In the genomic region with DNA sequence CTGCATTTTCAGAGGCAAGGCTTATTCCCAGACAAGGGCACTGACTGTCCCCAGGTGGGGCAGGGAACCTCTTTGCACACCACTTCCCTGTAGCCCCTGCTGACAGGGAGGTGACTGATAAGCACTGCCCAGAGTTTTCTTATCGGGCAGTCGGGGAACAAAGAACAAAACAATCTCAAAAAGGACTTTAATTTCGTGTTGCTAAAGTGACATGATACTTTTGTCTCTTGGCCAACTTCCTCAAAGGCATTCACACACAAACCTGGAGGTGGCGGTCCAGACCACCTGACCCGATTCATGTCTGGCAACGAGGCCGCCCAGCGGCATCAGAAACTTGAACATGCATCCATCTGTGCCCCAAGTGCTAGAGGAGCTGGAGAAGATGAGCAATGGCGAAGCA, we compare ENCODE assay signal across 13 cellular contexts. TPM values are rescaled to one million over a fixed set of nuclear protein-coding genes. Genes with fewer than 3 reads are reported as not detected.
DNase-seq lines count a peak whose midpoint lies in the region; ATAC-seq and TF ChIP-seq lines count a peak whose summit lies in the region.
"Had no signal": no experiment of that assay in that cellular context is flagged by ENCODE, and none has a peak within 500 bp of the region (broad histone marks: within the 10 kb centered on the region; RNA-seq: fewer than 3 reads in every experiment).

No MANE protein-coding gene starts in this region.

- H3K9me3 ChIP-seq in left lung, result no peaks in the 10 kb centered on the region

- peaks cover 6 to 67% of the 10 kb centered on the region in 2 donors for H3K4me1 ChIP-seq in left lung

- H3K27me3 Mint-ChIP-seq in activated naive CD8-positive, alpha-beta T cell, result no peaks in the 10 kb centered on the region
- no peaks in the 10 kb centered on the region for H3K27me3 Mint-ChIP-seq in activated naive CD8-positive, alpha-beta T cell treated with anti-CD3 and anti-CD28 coated beads, Interleukin-2, amount 50 U/mL, for 24 hours
- H3K27me3 Mint-ChIP-seq in activated naive CD8-positive, alpha-beta T cell treated with anti-CD3 and anti-CD28 coated beads for 36 hours, result no peaks in the 10 kb centered on the region
- no peaks in the 10 kb centered on the region for H3K27me3 Mint-ChIP-seq in type B pancreatic cell

- peaks cover 14% of the 10 kb centered on the region for H3K4me1 Mint-ChIP-seq in activated naive CD8-positive, alpha-beta T cell (ENCODE audit: low read depth)
- peaks cover 12% of the 10 kb centered on the region for H3K4me1 Mint-ChIP-seq in activated naive CD8-positive, alpha-beta T cell treated with anti-CD3 and anti-CD28 coated beads, Interleukin-2, amount 50 U/mL, for 24 hours
- H3K4me1 Mint-ChIP-seq in activated naive CD8-positive, alpha-beta T cell treated with anti-CD3 and anti-CD28 coated beads for 36 hours, result peaks cover 10% of the 10 kb centered on the region
- H3K4me1 Mint-ChIP-seq in type B pancreatic cell (ENCODE audit: unreplicated experiment), result peaks cover 20% of the 10 kb centered on the region

- no peak overlapping the region for H3K4me3 Mint-ChIP-seq in activated naive CD8-positive, alpha-beta T cell
- no peak overlapping the region for H3K4me3 Mint-ChIP-seq in activated naive CD8-positive, alpha-beta T cell treated with anti-CD3 and anti-CD28 coated beads, Interleukin-2, amount 50 U/mL, for 24 hours
- H3K4me3 Mint-ChIP-seq in activated naive CD8-positive, alpha-beta T cell treated with anti-CD3 and anti-CD28 coated beads for 36 hours, result no peak overlapping the region
- peak overlapping the region; percentile 35 for H3K4me3 Mint-ChIP-seq in type B pancreatic cell

- peak overlapping the region in 1 of 2 donors; percentile 91 for H3K27ac ChIP-seq in left lung
- H3K27ac ChIP-seq: SK-N-MC had no signal

- no peak overlapping the region for H3K4me3 ChIP-seq in left lung
- H3K4me3 ChIP-seq: SK-N-MC, skin epidermis had no signal

- peaks cover 0 to 79% of the 10 kb centered on the region in 2 donors for H3K36me3 ChIP-seq in left lung

- intact Hi-C loops in left lung (cut with DNase I), result no loop called here

- no peaks in the 10 kb centered on the region for H3K27me3 ChIP-seq in left lung

- peaks cover 2% of the 10 kb centered on the region for H3K36me3 Mint-ChIP-seq in activated naive CD8-positive, alpha-beta T cell
- peaks cover 25% of the 10 kb centered on the region for H3K36me3 Mint-ChIP-seq in activated naive CD8-positive, alpha-beta T cell treated with anti-CD3 and anti-CD28 coated beads, Interleukin-2, amount 50 U/mL, for 24 hours (ENCODE audit: low read depth)
- peaks cover 14% of the 10 kb centered on the region for H3K36me3 Mint-ChIP-seq in activated naive CD8-positive, alpha-beta T cell treated with anti-CD3 and anti-CD28 coated beads for 36 hours
- H3K36me3 Mint-ChIP-seq in type B pancreatic cell, result peaks cover 34% of the 10 kb centered on the region

- peak overlapping the region; percentile 50 for H3K27ac Mint-ChIP-seq in activated naive CD8-positive, alpha-beta T cell
- H3K27ac Mint-ChIP-seq in activated naive CD8-positive, alpha-beta T cell treated with anti-CD3 and anti-CD28 coated beads, Interleukin-2, amount 50 U/mL, for 24 hours, result no peak overlapping the region
- peak overlapping the region; percentile 30 for H3K27ac Mint-ChIP-seq in activated naive CD8-positive, alpha-beta T cell treated with anti-CD3 and anti-CD28 coated beads for 36 hours
- H3K27ac Mint-ChIP-seq in type B pancreatic cell, result no peak overlapping the region

- TF ChIP-seq CTCF in left lung (IDR thresholded peaks at IDR 0.05) (no peak), type B pancreatic cell (conservative IDR thresholded peaks at IDR 0.05) (no peak)

- ATAC-seq in activated naive CD8-positive, alpha-beta T cell treated with anti-CD3 and anti-CD28 coated beads, Interleukin-2, amount 50 U/mL, for 24 hours, result no peak
- ATAC-seq in left lung (peak; percentile 23), HG03469 (IDR thresholded peaks at IDR 0.05; ENCODE audit: unreplicated experiment) (no peak)

- no peaks in the 10 kb centered on the region for H3K9me3 Mint-ChIP-seq in activated naive CD8-positive, alpha-beta T cell (ENCODE audit: low read depth)
- no peaks in the 10 kb centered on the region for H3K9me3 Mint-ChIP-seq in activated naive CD8-positive, alpha-beta T cell treated with anti-CD3 and anti-CD28 coated beads, Interleukin-2, amount 50 U/mL, for 24 hours
- H3K9me3 Mint-ChIP-seq in activated naive CD8-positive, alpha-beta T cell treated with anti-CD3 and anti-CD28 coated beads for 36 hours, result no peaks in the 10 kb centered on the region
- H3K9me3 Mint-ChIP-seq in type B pancreatic cell, result no peaks in the 10 kb centered on the region

- DNase-seq in activated naive CD8-positive, alpha-beta T cell treated with anti-CD3 and anti-CD28 coated beads, Interleukin-2, amount 50 U/mL, for 24 hours, result no peak
- DNase-seq in activated naive CD8-positive, alpha-beta T cell treated with anti-CD3 and anti-CD28 coated beads for 36 hours, result no peak
- DNase-seq in left lung (peak in 1 of 2 donors; percentile 76), type B pancreatic cell (ENCODE audit: extremely low spot score, unreplicated experiment) (no peak), GM19238 (ENCODE audit: insufficient read length, low spot score) (no peak), SIG-M5 (lab: John Stamatoyannopoulos, UW) (no peak)
- DNase-seq: kidney glomerular epithelial cell; NCI-H2171; stimulated activated CD8-positive, alpha-beta memory T cell treated with anti-CD3 and anti-CD28 coated beads, Interleukin-4, amount 100 ng/mL, for 48 hours had no signal

RNA-seq across cellular contexts. Expression of a gene that starts 28.9 kb away (rescaled TPM):
- total RNA-seq in activated naive CD8-positive, alpha-beta T cell treated with anti-CD3 and anti-CD28 coated beads for 36 hours, result 10 to 100 TPM; 27.4 to 30.0 TPM
- total RNA-seq in left lung (10 to 100 TPM; 69.8 to 82.3 TPM), type B pancreatic cell (ENCODE audit: low replicate concordance) (47.1 and 55.0 TPM in 2 replicates)

RNA-seq across cellular contexts. Expression of a gene that starts 45.2 kb away (rescaled TPM):
- 1 to 10 TPM; 2.4 to 3.3 TPM for total RNA-seq in activated naive CD8-positive, alpha-beta T cell treated with anti-CD3 and anti-CD28 coated beads for 36 hours
- total RNA-seq in left lung (10 to 100 TPM; 22.6 to 31.7 TPM), type B pancreatic cell (ENCODE audit: low replicate concordance) (12.9 and 30.4 TPM in 2 replicates)

Comparison
In these comparisons a context has a peak if more than half of its experiments do, and no peak if none do; other contexts are left out.
1. H3K27ac Mint-ChIP-seq: peak in activated naive CD8-positive, alpha-beta T cell (single experiment) and activated naive CD8-positive, alpha-beta T cell treated with anti-CD3 and anti-CD28 coated beads for 36 hours (single experiment); none in activated naive CD8-positive, alpha-beta T cell treated with anti-CD3 and anti-CD28 coated beads, Interleukin-2, amount 50 U/mL, for 24 hours (single experiment) and type B pancreatic cell (single experiment).